ENCODE assay signal across 1 cellular context in the genomic region with DNA sequence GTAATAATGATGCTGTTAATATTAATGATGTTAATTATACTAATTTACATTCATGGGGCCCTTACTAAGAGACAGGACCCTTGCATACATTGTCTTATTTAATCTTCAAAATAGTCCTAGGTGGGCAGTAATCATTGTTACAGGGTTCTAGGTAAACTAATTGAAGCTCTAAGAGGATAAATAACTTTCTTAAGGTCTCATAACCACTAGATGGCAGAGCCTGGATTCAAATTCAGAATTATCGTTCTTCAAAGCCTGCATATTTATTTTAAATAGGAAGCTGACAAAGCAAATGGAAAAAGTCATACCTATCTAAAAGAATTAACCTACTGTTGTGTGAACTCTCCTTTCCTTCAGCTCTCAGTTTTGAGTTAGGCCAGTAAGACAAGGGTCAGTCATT.
TF ChIP-seq lines count a peak whose summit lies in the region.

No MANE protein-coding gene starts in this region.

TF ChIP-seq in H1, 55 proteins besides CTCF, POLR2A, EP300 and RAD21:
- TF ChIP-seq, protein P1, sequence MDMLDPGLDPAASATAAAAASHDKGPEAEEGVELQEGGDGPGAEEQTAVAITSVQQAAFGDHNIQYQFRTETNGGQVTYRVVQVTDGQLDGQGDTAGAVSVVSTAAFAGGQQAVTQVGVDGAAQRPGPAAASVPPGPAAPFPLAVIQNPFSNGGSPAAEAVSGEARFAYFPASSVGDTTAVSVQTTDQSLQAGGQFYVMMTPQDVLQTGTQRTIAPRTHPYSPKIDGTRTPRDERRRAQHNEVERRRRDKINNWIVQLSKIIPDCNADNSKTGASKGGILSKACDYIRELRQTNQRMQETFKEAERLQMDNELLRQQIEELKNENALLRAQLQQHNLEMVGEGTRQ (IDR thresholded peaks at IDR 0.05; ENCODE audit: low read length), result no peak
- TF ChIP-seq JUN (IDR thresholded peaks at IDR 0.05; ENCODE audit: low read depth, low read length) (no peak), KDM1A (IDR thresholded peaks at IDR 0.05; ENCODE audit: borderline replicate concordance, low read length) (no peak), SUZ12 (IDR thresholded peaks at IDR 0.05; ENCODE audit: low read length) (no peak), SRF (IDR thresholded peaks at IDR 0.05; ENCODE audit: low read depth, low read length) (no peak), EZH2 (IDR thresholded peaks at IDR 0.05; ENCODE audit: low read depth, low read length, severe bottlenecking) (no peak), RBBP5 (IDR thresholded peaks at IDR 0.05; ENCODE audit: borderline replicate concordance, low read depth, low read length) (no peak), TEAD4 (IDR thresholded peaks at IDR 0.05; ENCODE audit: low read depth, low read length) (no peak), SIN3A (conservative IDR thresholded peaks at IDR 0.05 in 1 of 2, IDR thresholded peaks at IDR 0.05 in 1 of 2; ENCODE audit: low read depth in 1 of 2, low read length in 2 of 2) (no peak), TAF1 (IDR thresholded peaks at IDR 0.05; ENCODE audit: low read depth, low read length) (no peak), CREB1 (IDR thresholded peaks at IDR 0.05) (no peak), HDAC6 (IDR thresholded peaks at IDR 0.05; ENCODE audit: low read depth, low read length) (no peak)
- TF ChIP-seq, protein P2, sequence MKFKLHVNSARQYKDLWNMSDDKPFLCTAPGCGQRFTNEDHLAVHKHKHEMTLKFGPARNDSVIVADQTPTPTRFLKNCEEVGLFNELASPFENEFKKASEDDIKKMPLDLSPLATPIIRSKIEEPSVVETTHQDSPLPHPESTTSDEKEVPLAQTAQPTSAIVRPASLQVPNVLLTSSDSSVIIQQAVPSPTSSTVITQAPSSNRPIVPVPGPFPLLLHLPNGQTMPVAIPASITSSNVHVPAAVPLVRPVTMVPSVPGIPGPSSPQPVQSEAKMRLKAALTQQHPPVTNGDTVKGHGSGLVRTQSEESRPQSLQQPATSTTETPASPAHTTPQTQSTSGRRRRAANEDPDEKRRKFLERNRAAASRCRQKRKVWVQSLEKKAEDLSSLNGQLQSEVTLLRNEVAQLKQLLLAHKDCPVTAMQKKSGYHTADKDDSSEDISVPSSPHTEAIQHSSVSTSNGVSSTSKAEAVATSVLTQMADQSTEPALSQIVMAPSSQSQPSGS (IDR thresholded peaks at IDR 0.05; ENCODE audit: low read length), result no peak
